ENCODE assay signal across 12 cellular contexts in the genomic region with DNA sequence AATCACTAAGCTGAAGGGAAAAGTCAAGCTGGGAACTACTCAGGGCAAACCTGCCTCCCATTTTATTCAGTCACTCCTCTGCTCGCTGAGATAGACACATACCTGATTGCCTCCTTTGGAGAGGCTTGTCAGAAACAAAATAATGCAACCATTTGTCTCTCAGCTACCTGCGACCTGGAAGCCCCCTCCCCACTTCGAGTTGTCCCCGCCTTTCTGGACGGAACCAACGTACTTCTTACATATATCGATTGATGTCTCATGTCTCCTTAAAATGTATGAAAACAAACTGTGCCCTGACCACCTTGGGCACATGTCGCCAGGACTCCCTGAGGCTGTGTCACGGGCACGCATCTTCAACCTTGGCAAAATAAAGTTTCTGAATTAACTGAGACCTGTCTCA. TPM values are rescaled to one million over a fixed set of nuclear protein-coding genes. Genes with fewer than 3 reads are reported as not detected.
DNase-seq lines count a peak whose midpoint lies in the region; ATAC-seq and TF ChIP-seq lines count a peak whose summit lies in the region.
"Had no signal": no experiment of that assay in that cellular context is flagged by ENCODE, and none has a peak within 500 bp of the region (broad histone marks: within the 10 kb centered on the region; RNA-seq: fewer than 3 reads in every experiment).

No MANE protein-coding gene starts in this region.

- H3K9ac ChIP-seq in iPS-15b (ENCODE audit: low read depth, low read length): no peak overlapping the region

- ATAC-seq in left cardiac atrium (no peak), HG02763 (IDR thresholded peaks at IDR 0.05; ENCODE audit: unreplicated experiment) (no peak)
- no peak for ATAC-seq in stimulated activated naive CD8-positive, alpha-beta T cell treated with anti-CD3 and anti-CD28 coated beads, Interleukin-15, amount 100 ng/mL, for 72 hours

- peaks cover 38% of the 10 kb centered on the region for H3K4me1 Mint-ChIP-seq in stimulated activated naive CD8-positive, alpha-beta T cell treated with anti-CD3 and anti-CD28 coated beads, Interleukin-15, amount 100 ng/mL, for 72 hours

- no peaks in the 10 kb centered on the region for H3K9me3 ChIP-seq in right atrium auricular region
- no peaks in the 10 kb centered on the region for H3K9me3 ChIP-seq in iPS-15b (ENCODE audit: control insufficient read depth, insufficient read depth, low read length)
- H3K9me3 ChIP-seq: stomach had no signal

- TF ChIP-seq CTCF in right atrium auricular region (IDR thresholded peaks at IDR 0.05) (no peak), VCaP (conservative IDR thresholded peaks at IDR 0.05) (no peak)

- peak overlapping the region; percentile 83 to 97 for H3K4me3 Mint-ChIP-seq in stimulated activated naive CD8-positive, alpha-beta T cell treated with anti-CD3 and anti-CD28 coated beads, Interleukin-15, amount 100 ng/mL, for 72 hours

- no peaks in the 10 kb centered on the region for H3K27me3 ChIP-seq in right atrium auricular region
- no peaks in the 10 kb centered on the region for H3K27me3 ChIP-seq in iPS-15b (ENCODE audit: control insufficient read depth, insufficient read depth, low read length)
- H3K27me3 ChIP-seq: stomach had no signal

- H3K4me1 ChIP-seq in right atrium auricular region (peaks cover 0 to 12% of the 10 kb centered on the region in 2 donors), iPS-15b (ENCODE audit: control insufficient read depth, insufficient read depth, low read length) (peaks cover 34% of the 10 kb centered on the region)

- no peaks in the 10 kb centered on the region for H3K27me3 Mint-ChIP-seq in stimulated activated naive CD8-positive, alpha-beta T cell treated with anti-CD3 and anti-CD28 coated beads, Interleukin-15, amount 100 ng/mL, for 72 hours

- H3K27ac ChIP-seq in right atrium auricular region (no peak overlapping the region), VCaP (peak overlapping the region; percentile 86; the same call in 1 of the 2 replicates)

- H3K9me3 Mint-ChIP-seq in stimulated activated naive CD8-positive, alpha-beta T cell treated with anti-CD3 and anti-CD28 coated beads, Interleukin-15, amount 100 ng/mL, for 72 hours: no peaks in the 10 kb centered on the region

- H3K4me3 ChIP-seq in right atrium auricular region (no peak overlapping the region), iPS-15b (ENCODE audit: low read depth, low read length) (peak overlapping the region; percentile 90)

- intact Hi-C loops in left cardiac atrium (cut with DNase I): loop anchor here in 1 of 2 donors (2.0 kb wide), 1 partner anchor 188 kb away; no protein-coding TSS in a partner anchor

- peak overlapping the region in 1 of 2 donors; percentile 60 for H3K27ac Mint-ChIP-seq in stimulated activated naive CD8-positive, alpha-beta T cell treated with anti-CD3 and anti-CD28 coated beads, Interleukin-15, amount 100 ng/mL, for 72 hours

- DNase-seq in right atrium auricular region (ENCODE audit: low spot score): peak; percentile 43
- no peak for DNase-seq in left cardiac atrium
- no peak for DNase-seq in stimulated activated naive CD8-positive, alpha-beta T cell treated with anti-CD3 and anti-CD28 coated beads, Interleukin-15, amount 100 ng/mL, for 72 hours
- no peak for DNase-seq in dedifferentiated amniotic fluid mesenchymal stem cell (ENCODE audit: extremely low spot score)
- no peak for DNase-seq in HK-2 (ENCODE audit: unreplicated experiment)
- DNase-seq: central memory CD4-positive, alpha-beta T cell; GDM1; posterior cingulate gyrus had no signal

- H3K36me3 ChIP-seq in right atrium auricular region (no peaks in the 10 kb centered on the region), iPS-15b (ENCODE audit: control insufficient read depth, insufficient read depth, low read length) (no peaks in the 10 kb centered on the region)
- H3K36me3 ChIP-seq: stomach had no signal

RNA-seq across cellular contexts. Expression of gene HPDL, which starts 21.5 kb away (rescaled TPM):
- total RNA-seq in right atrium auricular region (not detected), left cardiac atrium (under 1 TPM; 0.27 to 0.50 TPM)

RNA-seq across cellular contexts. Expression of gene TOE1, which starts 34.7 kb away (rescaled TPM):
- 1 to 10 TPM; 5.4 to 6.8 TPM for total RNA-seq in right atrium auricular region
- total RNA-seq in left cardiac atrium: 1 to 10 TPM; 5.4 to 6.6 TPM

RNA-seq across cellular contexts. Expression of gene MUTYH, which starts 35.0 kb away (rescaled TPM):
- 10 to 100 TPM in 1 of 2 donors, 1 to 10 TPM in 1; 4.2 to 11.1 TPM for total RNA-seq in right atrium auricular region
- total RNA-seq in left cardiac atrium: 10 to 100 TPM in 1 of 2 donors, 1 to 10 TPM in 1; 9.1 to 11.0 TPM
